ENCODE assay signal across 9 cellular contexts in the genomic region with DNA sequence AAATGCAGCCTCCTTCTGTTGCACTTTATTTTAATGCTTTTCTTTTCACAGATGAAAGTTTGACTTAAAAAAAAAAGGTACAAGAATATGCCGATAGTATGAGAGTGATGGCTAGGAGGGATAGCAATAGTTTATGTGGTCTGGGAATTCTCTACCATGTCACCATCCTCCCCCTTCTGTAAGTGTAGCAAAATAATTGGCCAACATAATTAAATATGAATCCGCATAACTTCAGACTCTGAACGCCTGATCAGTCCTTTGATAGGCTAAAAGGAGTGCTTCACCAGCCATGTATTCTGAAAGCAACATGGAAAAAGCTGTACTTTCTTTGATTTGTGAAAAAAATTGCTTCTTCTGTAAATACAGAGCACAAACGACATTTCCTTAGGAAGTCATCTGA.
"Had no signal": no experiment of that assay in that cellular context is flagged by ENCODE, and none has a peak within 500 bp of the region (broad histone marks: within the 10 kb centered on the region; RNA-seq: fewer than 3 reads in every experiment).

No MANE protein-coding gene starts in this region.

- DNase-seq: GM23248, GOT3, H7, H9, HCEC 1CT, HFFc6 had no signal

- H3K4me1 ChIP-seq: HAP-1 had no signal

- ATAC-seq: GM23338, HCT116 had no signal

- H2AFZ ChIP-seq: GM23248, GM23338 had no signal

- H3K36me3 ChIP-seq: HAP-1 had no signal

- H3K4me2 ChIP-seq: GM23338 had no signal

- H3K4me3 ChIP-seq: GM23248, GM23338, HAP-1 had no signal

- H3K9ac ChIP-seq: GM23248 had no signal

- H3K27ac ChIP-seq: GM23248 had no signal

- H3K9me3 ChIP-seq: HAP-1 had no signal
